In the genomic region with DNA sequence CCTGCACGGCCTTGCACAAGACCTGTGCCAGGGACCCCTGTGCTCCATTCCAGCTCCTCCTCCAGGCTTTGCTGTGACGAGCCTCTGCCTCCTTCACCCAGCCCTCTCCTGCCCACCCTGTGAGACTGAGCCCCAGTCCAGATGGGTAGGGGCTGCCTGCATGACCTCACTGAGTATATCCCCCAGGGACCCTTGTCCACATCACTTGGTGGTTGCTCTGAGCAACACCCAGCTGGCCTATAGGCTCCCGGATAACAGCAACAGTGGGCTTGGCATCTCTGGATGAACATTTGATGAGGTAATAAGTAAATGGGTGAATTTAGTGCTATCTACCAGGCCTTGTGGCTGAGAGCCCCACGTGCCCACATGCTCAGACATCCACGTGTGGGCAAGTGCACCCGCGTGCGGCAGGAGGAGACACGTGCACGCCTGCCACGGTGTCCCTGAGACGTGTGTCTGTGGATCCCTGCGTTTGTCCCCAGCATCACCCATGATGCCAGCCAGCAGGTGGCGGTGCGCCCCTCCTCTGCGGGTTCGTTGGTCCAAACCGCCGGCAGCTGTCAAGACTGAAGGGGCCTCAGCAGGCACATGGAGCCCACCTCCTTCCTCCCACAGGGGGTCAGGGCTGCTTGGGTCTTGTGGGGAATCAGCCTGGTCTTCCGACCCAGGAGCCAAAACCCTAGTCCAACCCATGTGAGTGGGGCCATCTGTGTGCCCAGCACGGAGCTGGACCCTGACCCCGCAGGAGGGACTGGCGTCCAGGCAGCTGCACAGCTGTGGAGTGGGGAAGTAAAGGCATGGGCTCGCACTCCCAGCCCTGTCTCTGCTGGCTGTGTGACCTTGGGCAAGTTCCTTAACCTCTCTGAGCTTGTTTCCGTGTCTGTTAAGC, we compare ENCODE assay signal across 1 cellular context.
A peak's percentile ranks its signal among the peaks of the same experiment; 100 is the strongest.
TF ChIP-seq lines count a peak whose summit lies in the region.

No MANE protein-coding gene starts in this region.

TF ChIP-seq in K562, 482 proteins besides CTCF, POLR2A, EP300 and RAD21 (continued from another document and continues in another):
- TF ChIP-seq NR2C2 (CRISPR knock-in tag; IDR thresholded peaks at IDR 0.05) (0 out of 2 replicates have a peak, but pooled peaks have one; percentile 60), NR2C2 (tag; IDR thresholded peaks at IDR 0.05) (no peak), ZBTB17 (CRISPR knock-in tag; IDR thresholded peaks at IDR 0.05) (peak; percentile 18; the same call in 1 of the 2 replicates), ELF1 (tag; IDR thresholded peaks at IDR 0.05) (0 out of 2 replicates have a peak, but pooled peaks have one; percentile 33), HDAC2 (IDR thresholded peaks at IDR 0.05) (peak; percentile 95), DACH1 (IDR thresholded peaks at IDR 0.05; ENCODE audit: partially characterized antibody) (peak; percentile 64), POLR2H (tag; IDR thresholded peaks at IDR 0.05; ENCODE audit: low read depth) (no peak), POLR2G (IDR thresholded peaks at IDR 0.05; ENCODE audit: low read depth, low read length) (peak; percentile 72), SREBF2 (CRISPR knock-in tag; IDR thresholded peaks at IDR 0.05) (no peak), CBX1 (IDR thresholded peaks at IDR 0.05; ENCODE audit: low read depth) (peak; percentile 98), ZNF395 (CRISPR knock-in tag; IDR thresholded peaks at IDR 0.05) (peak; percentile 45; the same call in 1 of the 2 replicates), KLF13 (tag; IDR thresholded peaks at IDR 0.05; ENCODE audit: borderline replicate concordance, low read depth) (peak; percentile 64; the same call in 1 of the 2 replicates), ZNF311 (CRISPR knock-in tag; IDR thresholded peaks at IDR 0.05) (peak; percentile 81), MNT (conservative IDR thresholded peaks at IDR 0.05) (peak; percentile 94 to 95), NFE2 (IDR thresholded peaks at IDR 0.05; ENCODE audit: low read depth) (no peak), NEUROD1 (IDR thresholded peaks at IDR 0.05; ENCODE audit: borderline replicate concordance, low read depth, low read length, partially characterized antibody) (no peak), FOXA3 (CRISPR knock-in tag; conservative IDR thresholded peaks at IDR 0.05 in 1 of 2, IDR thresholded peaks at IDR 0.05 in 1 of 2) (peak in 1 of 2 experiments; percentile 73; a peak in 1 of 4 replicates), TBP (optimal IDR thresholded peaks at IDR 0.05; ENCODE audit: low read depth, low read length) (peak; percentile 25), CBX8 (IDR thresholded peaks at IDR 0.05; ENCODE audit: borderline replicate concordance, extremely low read depth, low read depth, low read length, poor library complexity, severe bottlenecking) (no peak), TCF7 (IDR thresholded peaks at IDR 0.05; ENCODE audit: borderline replicate concordance) (peak; percentile 67; the same call in 1 of the 2 replicates), OTX1 (CRISPR knock-in tag; IDR thresholded peaks at IDR 0.05) (no peak), CHCHD3 (CRISPR knock-in tag; IDR thresholded peaks at IDR 0.05) (no peak), ZNF668 (CRISPR knock-in tag; IDR thresholded peaks at IDR 0.05) (peak; percentile 70; the same call in 1 of the 2 replicates), ZNF76 (CRISPR knock-in tag; IDR thresholded peaks at IDR 0.05; ENCODE audit: borderline replicate concordance) (peak; percentile 86; the same call in 1 of the 2 replicates), RB1 (IDR thresholded peaks at IDR 0.05; ENCODE audit: low read depth) (peak; percentile 79), CHD1 (IDR thresholded peaks at IDR 0.05; ENCODE audit: low read length) (peak; percentile 79), EHMT2 (IDR thresholded peaks at IDR 0.05) (no peak), L3MBTL2 (IDR thresholded peaks at IDR 0.05) (peak; percentile 91), SMAD4 (CRISPR knock-in tag; conservative IDR thresholded peaks at IDR 0.05) (peak; percentile 96), PHB (CRISPR knock-in tag; IDR thresholded peaks at IDR 0.05) (0 out of 2 replicates have a peak, but pooled peaks have one; percentile 12), JUN (IDR thresholded peaks at IDR 0.05; ENCODE audit: borderline replicate concordance, low read depth, low read length) (peak; percentile 24; the same call in 1 of the 2 replicates), JUN (CRISPR knock-in tag; IDR thresholded peaks at IDR 0.05; ENCODE audit: borderline replicate concordance) (no peak), MAFK (IDR thresholded peaks at IDR 0.05; ENCODE audit: low read length) (0 out of 2 replicates have a peak, but pooled peaks have one; percentile 3), NR4A1 (CRISPR knock-in tag; IDR thresholded peaks at IDR 0.05) (peak; percentile 33; the same call in 1 of the 2 replicates), NR4A1 (tag; IDR thresholded peaks at IDR 0.05) (peak; percentile 69), RBM22 (IDR thresholded peaks at IDR 0.05; ENCODE audit: low read depth, low read length, poor library complexity, severe bottlenecking) (no peak), MIER1 (IDR thresholded peaks at IDR 0.05; ENCODE audit: low read depth) (0 out of 2 replicates have a peak, but pooled peaks have one; percentile 59), RNF219 (CRISPR knock-in tag; IDR thresholded peaks at IDR 0.05) (no peak), NRF1 (conservative IDR thresholded peaks at IDR 0.05 in 1 of 2, IDR thresholded peaks at IDR 0.05 in 1 of 2) (0 out of 4 replicates have a peak, but pooled peaks of 1 of the 2 experiments have one; percentile 8), BRD4 (IDR thresholded peaks at IDR 0.05) (peak; percentile 81), ZC3H11A (IDR thresholded peaks at IDR 0.05; ENCODE audit: low read depth, low read length) (no peak), BDP1 (IDR thresholded peaks at IDR 0.05; ENCODE audit: insufficient read depth, insufficient read length) (no peak), ARHGAP35 (IDR thresholded peaks at IDR 0.05; ENCODE audit: partially characterized antibody) (no peak), ZNF561 (CRISPR knock-in tag; conservative IDR thresholded peaks at IDR 0.05) (0 out of 2 replicates have a peak, but pooled peaks have one; percentile 6), ZNF75A (CRISPR knock-in tag; IDR thresholded peaks at IDR 0.05) (no peak), FOXA1 (IDR thresholded peaks at IDR 0.05; ENCODE audit: borderline replicate concordance) (no peak), ATF6 (CRISPR knock-in tag; IDR thresholded peaks at IDR 0.05) (0 out of 2 replicates have a peak, but pooled peaks have one; percentile 29), ZBTB8A (IDR thresholded peaks at IDR 0.05; ENCODE audit: partially characterized antibody) (no peak), FOSL1 (tag; conservative IDR thresholded peaks at IDR 0.05) (0 out of 2 replicates have a peak, but pooled peaks have one; percentile 15), SMC3 (conservative IDR thresholded peaks at IDR 0.05; ENCODE audit: insufficient read depth, low read depth, low read length) (peak; percentile 97), LEF1 (IDR thresholded peaks at IDR 0.05) (peak; percentile 46; the same call in 1 of the 2 replicates), ZNF780A (CRISPR knock-in tag; IDR thresholded peaks at IDR 0.05) (0 out of 2 replicates have a peak, but pooled peaks have one; percentile 35)
- TF ChIP-seq, protein P1, sequence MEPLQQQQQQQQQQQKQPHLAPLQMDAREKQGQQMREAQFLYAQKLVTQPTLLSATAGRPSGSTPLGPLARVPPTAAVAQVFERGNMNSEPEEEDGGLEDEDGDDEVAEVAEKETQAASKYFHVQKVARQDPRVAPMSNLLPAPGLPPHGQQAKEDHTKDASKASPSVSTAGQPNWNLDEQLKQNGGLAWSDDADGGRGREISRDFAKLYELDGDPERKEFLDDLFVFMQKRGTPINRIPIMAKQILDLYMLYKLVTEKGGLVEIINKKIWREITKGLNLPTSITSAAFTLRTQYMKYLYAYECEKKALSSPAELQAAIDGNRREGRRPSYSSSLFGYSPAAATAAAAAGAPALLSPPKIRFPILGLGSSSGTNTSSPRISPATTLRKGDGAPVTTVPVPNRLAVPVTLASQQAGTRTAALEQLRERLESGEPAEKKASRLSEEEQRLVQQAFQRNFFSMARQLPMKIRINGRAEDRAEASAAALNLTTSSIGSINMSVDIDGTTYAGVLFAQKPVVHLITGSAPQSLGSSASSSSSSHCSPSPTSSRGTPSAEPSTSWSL (CRISPR knock-in tag; IDR thresholded peaks at IDR 0.05; ENCODE audit: borderline replicate concordance): no peak
- TF ChIP-seq, protein P2, sequence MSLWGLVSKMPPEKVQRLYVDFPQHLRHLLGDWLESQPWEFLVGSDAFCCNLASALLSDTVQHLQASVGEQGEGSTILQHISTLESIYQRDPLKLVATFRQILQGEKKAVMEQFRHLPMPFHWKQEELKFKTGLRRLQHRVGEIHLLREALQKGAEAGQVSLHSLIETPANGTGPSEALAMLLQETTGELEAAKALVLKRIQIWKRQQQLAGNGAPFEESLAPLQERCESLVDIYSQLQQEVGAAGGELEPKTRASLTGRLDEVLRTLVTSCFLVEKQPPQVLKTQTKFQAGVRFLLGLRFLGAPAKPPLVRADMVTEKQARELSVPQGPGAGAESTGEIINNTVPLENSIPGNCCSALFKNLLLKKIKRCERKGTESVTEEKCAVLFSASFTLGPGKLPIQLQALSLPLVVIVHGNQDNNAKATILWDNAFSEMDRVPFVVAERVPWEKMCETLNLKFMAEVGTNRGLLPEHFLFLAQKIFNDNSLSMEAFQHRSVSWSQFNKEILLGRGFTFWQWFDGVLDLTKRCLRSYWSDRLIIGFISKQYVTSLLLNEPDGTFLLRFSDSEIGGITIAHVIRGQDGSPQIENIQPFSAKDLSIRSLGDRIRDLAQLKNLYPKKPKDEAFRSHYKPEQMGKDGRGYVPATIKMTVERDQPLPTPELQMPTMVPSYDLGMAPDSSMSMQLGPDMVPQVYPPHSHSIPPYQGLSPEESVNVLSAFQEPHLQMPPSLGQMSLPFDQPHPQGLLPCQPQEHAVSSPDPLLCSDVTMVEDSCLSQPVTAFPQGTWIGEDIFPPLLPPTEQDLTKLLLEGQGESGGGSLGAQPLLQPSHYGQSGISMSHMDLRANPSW (CRISPR knock-in tag; IDR thresholded peaks at IDR 0.05): peak; percentile 94
- TF ChIP-seq, protein P3, sequence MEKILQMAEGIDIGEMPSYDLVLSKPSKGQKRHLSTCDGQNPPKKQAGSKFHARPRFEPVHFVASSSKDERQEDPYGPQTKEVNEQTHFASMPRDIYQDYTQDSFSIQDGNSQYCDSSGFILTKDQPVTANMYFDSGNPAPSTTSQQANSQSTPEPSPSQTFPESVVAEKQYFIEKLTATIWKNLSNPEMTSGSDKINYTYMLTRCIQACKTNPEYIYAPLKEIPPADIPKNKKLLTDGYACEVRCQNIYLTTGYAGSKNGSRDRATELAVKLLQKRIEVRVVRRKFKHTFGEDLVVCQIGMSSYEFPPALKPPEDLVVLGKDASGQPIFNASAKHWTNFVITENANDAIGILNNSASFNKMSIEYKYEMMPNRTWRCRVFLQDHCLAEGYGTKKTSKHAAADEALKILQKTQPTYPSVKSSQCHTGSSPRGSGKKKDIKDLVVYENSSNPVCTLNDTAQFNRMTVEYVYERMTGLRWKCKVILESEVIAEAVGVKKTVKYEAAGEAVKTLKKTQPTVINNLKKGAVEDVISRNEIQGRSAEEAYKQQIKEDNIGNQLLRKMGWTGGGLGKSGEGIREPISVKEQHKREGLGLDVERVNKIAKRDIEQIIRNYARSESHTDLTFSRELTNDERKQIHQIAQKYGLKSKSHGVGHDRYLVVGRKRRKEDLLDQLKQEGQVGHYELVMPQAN (IDR thresholded peaks at IDR 0.05; ENCODE audit: borderline replicate concordance): peak; percentile 67; the same call in 1 of the 2 replicates
